ENCODE assay signal across 1 cellular context in genomic region chr12:52920937-52921336, GRCh38.
TF ChIP-seq lines count a peak whose summit lies in the region.

No MANE protein-coding gene starts in this region.

TF ChIP-seq in K562, 482 proteins besides CTCF, POLR2A, EP300 and RAD21:
- TF ChIP-seq DDX20 (tag; IDR thresholded peaks at IDR 0.05; ENCODE audit: low read depth) (no peak), ZNF239 (CRISPR knock-in tag; IDR thresholded peaks at IDR 0.05) (no peak), HDAC8 (tag; IDR thresholded peaks at IDR 0.05) (no peak), ZNF280B (CRISPR knock-in tag; IDR thresholded peaks at IDR 0.05) (no peak), RB1 (IDR thresholded peaks at IDR 0.05; ENCODE audit: low read depth) (no peak), RFX1 (IDR thresholded peaks at IDR 0.05) (peak; percentile 77), ZNF431 (CRISPR knock-in tag; IDR thresholded peaks at IDR 0.05) (no peak), MBD2 (IDR thresholded peaks at IDR 0.05; ENCODE audit: borderline replicate concordance, low read depth) (no peak)
